9 cellular contexts compared by ENCODE assay signal in the genomic region with DNA sequence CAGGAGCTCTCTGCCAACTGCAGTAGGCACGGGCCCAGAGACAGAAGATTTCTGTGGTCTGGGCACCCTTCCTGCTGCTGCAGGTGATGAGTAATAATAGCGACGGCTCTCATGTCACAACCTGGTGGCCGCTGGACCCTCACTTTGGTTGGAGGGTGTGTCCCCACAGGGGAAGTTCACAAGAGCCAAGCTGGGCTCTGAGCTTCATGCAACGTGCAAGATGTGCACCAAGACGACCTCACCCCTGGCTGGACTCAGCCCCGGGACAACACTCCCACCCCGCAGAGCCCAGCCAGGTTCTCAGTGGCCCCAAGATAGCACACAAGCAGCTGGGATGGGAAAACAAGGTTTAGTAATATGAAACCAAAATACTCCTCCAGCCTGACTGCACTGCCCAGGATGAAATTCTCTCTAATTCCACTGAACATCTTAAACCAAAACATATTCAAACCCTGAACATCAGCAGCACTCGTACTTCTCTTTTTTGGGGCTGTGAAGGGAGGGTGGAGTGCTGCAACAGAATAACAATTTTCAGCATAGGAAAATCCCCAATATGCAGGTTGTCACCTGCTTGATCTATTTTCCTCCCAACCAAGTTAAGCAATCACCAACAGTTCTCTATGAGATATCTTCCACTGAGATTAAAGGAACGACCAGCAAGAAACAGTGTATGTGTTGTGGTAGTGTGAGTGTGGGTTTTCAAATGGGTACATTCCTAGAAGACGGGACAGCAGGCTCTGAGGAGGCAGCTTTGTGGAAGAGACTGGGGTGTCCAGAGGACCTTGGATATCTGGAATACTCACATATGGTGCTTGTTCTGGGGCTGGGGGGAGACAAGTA. TPM values are rescaled to one million over a fixed set of nuclear protein-coding genes. Genes with fewer than 3 reads are reported as not detected.
DNase-seq lines count a peak whose midpoint lies in the region; ATAC-seq and TF ChIP-seq lines count a peak whose summit lies in the region.
"Had no signal": no experiment of that assay in that cellular context is flagged by ENCODE, and none has a peak within 500 bp of the region (broad histone marks: within the 10 kb centered on the region; RNA-seq: fewer than 3 reads in every experiment).

No MANE protein-coding gene starts in this region.

- DNase-seq in CD8-positive, alpha-beta T cell = peak in 5 of 7 experiments; percentile 24 to 60 (median 34)
- DNase-seq in RPMI8226 = no peak
- no peak for DNase-seq in NCI-H82 (lab: John Stamatoyannopoulos, UW)
- DNase-seq in omental fat pad (ENCODE audit: low spot score) = no peak
- DNase-seq in NCI-H774 (lab: John Stamatoyannopoulos, UW) = no peak

- H3K4me3 ChIP-seq in CD8-positive, alpha-beta T cell (ENCODE audit: low read depth, low read length) = no peak overlapping the region
- H3K4me3 ChIP-seq: SK-N-MC had no signal

- H3K27me3 ChIP-seq in CD8-positive, alpha-beta T cell (ENCODE audit: insufficient read depth, low read length) = no peaks in the 10 kb centered on the region

- H3K36me3 ChIP-seq in CD8-positive, alpha-beta T cell (ENCODE audit: insufficient read depth, low read length) = no peaks in the 10 kb centered on the region

- POLR2A ChIA-PET in CD8-positive, alpha-beta T cell (lab: Charles Lee) = interaction anchor here (0.8 to 2.0 kb wide), 7 partner anchors 8 to 131 kb away, joined by 3 to 9 read pairs (median 3); no protein-coding TSS in a partner anchor

- intact Hi-C loops in CD8-positive, alpha-beta T cell (cut with DNase I, micrococcal nuclease) = loop anchor here in 1 of 2 experiments (1.0 kb wide), 1 partner anchor 8 kb away; no protein-coding TSS in a partner anchor

- TF ChIP-seq CTCF in CD8-positive, alpha-beta T cell (IDR thresholded peaks at IDR 0.05) = no peak
- TF ChIP-seq CTCF in brain (conservative IDR thresholded peaks at IDR 0.05) = no peak
- TF ChIP-seq CTCF in omental fat pad (IDR thresholded peaks at IDR 0.05) = no peak

- H3K27ac ChIP-seq in CD8-positive, alpha-beta T cell (ENCODE audit: low read depth, low read length) = no peak overlapping the region
- H3K27ac ChIP-seq: SK-N-MC had no signal

- H3K4me3 Mint-ChIP-seq in CD8-positive, alpha-beta T cell = peak overlapping the region; percentile 36
- H3K4me3 Mint-ChIP-seq in brain = peak overlapping the region in 2 of 5 experiments; percentile 21 to 75

- peaks cover 57% of the 10 kb centered on the region for H3K36me3 Mint-ChIP-seq in CD8-positive, alpha-beta T cell
- H3K36me3 Mint-ChIP-seq in brain = peaks cover 28% of the 10 kb centered on the region

- H3K4me1 Mint-ChIP-seq in CD8-positive, alpha-beta T cell (ENCODE audit: low read depth) = peaks cover 56% of the 10 kb centered on the region
- peaks cover 43% of the 10 kb centered on the region for H3K4me1 Mint-ChIP-seq in brain

- peak; percentile 53 for ATAC-seq in CD8-positive, alpha-beta T cell
- peak; percentile 73 for ATAC-seq in GM19452 (IDR thresholded peaks at IDR 0.05; ENCODE audit: unreplicated experiment)
- peak; percentile 57 for ATAC-seq in HG03460 (IDR thresholded peaks at IDR 0.05; ENCODE audit: unreplicated experiment)
- ATAC-seq in omental fat pad (ENCODE audit: low FRiP score) = no peak

- CTCF ChIA-PET in CD8-positive, alpha-beta T cell (lab: Charles Lee) = interaction anchor here (1.0 to 3.3 kb wide), 5 partner anchors 10 to 149 kb away, joined by 3 to 20 read pairs (median 3); partner anchors contain the start of gene BCL2

- peaks cover 63% of the 10 kb centered on the region for H3K4me1 ChIP-seq in CD8-positive, alpha-beta T cell (ENCODE audit: insufficient read depth, low read length)

- no peaks in the 10 kb centered on the region for H3K27me3 Mint-ChIP-seq in CD8-positive, alpha-beta T cell (ENCODE audit: low read depth)
- no peaks in the 10 kb centered on the region for H3K27me3 Mint-ChIP-seq in brain

- no peaks in the 10 kb centered on the region for H3K9me3 ChIP-seq in CD8-positive, alpha-beta T cell (ENCODE audit: low read length)

- H3K9me3 Mint-ChIP-seq in CD8-positive, alpha-beta T cell = no peaks in the 10 kb centered on the region
- peaks cover 0 to 6% (median 0%) of the 10 kb centered on the region in 5 experiments for H3K9me3 Mint-ChIP-seq in brain

- H3K27ac Mint-ChIP-seq in CD8-positive, alpha-beta T cell = peak overlapping the region; percentile 93
- H3K27ac Mint-ChIP-seq in brain = peak overlapping the region in 4 of 5 experiments; percentile 43 to 83 (median 78)

RNA-seq across cellular contexts. Expression of gene BCL2, which starts 26.5 kb away (rescaled TPM):
- 10 to 100 TPM; 39.5 to 40.5 TPM for total RNA-seq in CD8-positive, alpha-beta T cell
- polyA plus RNA-seq in brain (ENCODE audit: insufficient read depth, low read depth, low replicate concordance) = 8.0 TPM
- 10 to 100 TPM; 18.4 to 84.5 (median 30.2) TPM for total RNA-seq in omental fat pad

Comparison
In these comparisons a context has a peak if more than half of its experiments do, and no peak if none do; other contexts are left out.
1. DNase-seq: peak in CD8-positive, alpha-beta T cell (5 of 7); none in RPMI8226 (single experiment), NCI-H82 (single experiment), omental fat pad (single experiment) and NCI-H774 (single experiment).